13 cellular contexts compared by ENCODE assay signal in the genomic region with DNA sequence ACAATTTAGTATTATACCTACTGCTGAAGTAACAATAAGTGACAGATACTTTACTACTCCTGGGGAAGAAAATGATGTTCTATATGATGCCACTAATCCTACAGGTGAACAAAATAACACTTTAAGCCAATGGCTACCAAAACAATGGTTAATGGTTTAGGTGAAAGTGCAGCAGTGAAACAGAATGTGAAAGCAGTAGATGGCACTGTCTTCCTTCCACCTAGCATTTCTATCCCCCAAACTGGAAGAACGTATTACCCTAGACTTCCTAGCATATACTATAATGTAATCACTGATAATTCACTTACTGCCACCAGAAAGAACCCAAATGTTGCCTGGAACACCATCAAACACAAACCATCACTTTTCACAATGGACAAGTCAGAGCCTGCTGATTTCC. TPM values are rescaled to one million over a fixed set of nuclear protein-coding genes. Genes with fewer than 3 reads are reported as not detected.
DNase-seq lines count a peak whose midpoint lies in the region; ATAC-seq and TF ChIP-seq lines count a peak whose summit lies in the region.
"Had no signal": no experiment of that assay in that cellular context is flagged by ENCODE, and none has a peak within 500 bp of the region (broad histone marks: within the 10 kb centered on the region; RNA-seq: fewer than 3 reads in every experiment).

No MANE protein-coding gene starts in this region.

- TF ChIP-seq CTCF in foreskin keratinocyte (conservative IDR thresholded peaks at IDR 0.05) (peak; percentile 25), Peyer's patch (IDR thresholded peaks at IDR 0.05) (no peak), adrenal gland (IDR thresholded peaks at IDR 0.05) (no peak)

- H3K9me3 ChIP-seq in Peyer's patch (no peaks in the 10 kb centered on the region), adrenal gland (replicated peaks in 1 of 3) (no peaks in the 10 kb centered on the region)

- no peaks in the 10 kb centered on the region for H3K36me3 ChIP-seq in Peyer's patch
- H3K36me3 ChIP-seq in adrenal gland (replicated peaks in 1 of 2) = no peaks in the 10 kb centered on the region

- 6 to 28% (median 23%) methylated on average over 1 of the region's 1 CpG for WGBS in adrenal gland, 4 donors

- DNase-seq in foreskin keratinocyte (no peak), Peyer's patch (no peak), HK-2 (ENCODE audit: unreplicated experiment) (no peak), adrenal gland (no peak)
- DNase-seq: activated CD4-positive, alpha-beta T cell treated with anti-CD3 and anti-CD28 coated beads, Interleukin-2, amount 10 ng/mL, durations not matched to agents 24 days and 14 days; naive thymus-derived CD4-positive, alpha-beta T cell had no signal

- H3K27ac ChIP-seq in foreskin keratinocyte = no peak overlapping the region
- H3K27ac ChIP-seq in Peyer's patch = no peak overlapping the region
- no peak overlapping the region for H3K27ac ChIP-seq in adrenal gland

- H3K27me3 ChIP-seq in foreskin keratinocyte = no peaks in the 10 kb centered on the region
- H3K27me3 ChIP-seq in Peyer's patch = no peaks in the 10 kb centered on the region
- H3K27me3 ChIP-seq in adrenal gland = no peaks in the 10 kb centered on the region

- ATAC-seq in GM18519 (IDR thresholded peaks at IDR 0.05; ENCODE audit: low FRiP score, unreplicated experiment) (peak; percentile 77), GM21515 (IDR thresholded peaks at IDR 0.05; ENCODE audit: unreplicated experiment) (peak; percentile 63), HG03354 (IDR thresholded peaks at IDR 0.05; ENCODE audit: poor library complexity, severe bottlenecking, unreplicated experiment) (peak; percentile 87), foreskin keratinocyte (no peak)
- ATAC-seq: naive thymus-derived CD4-positive, alpha-beta T cell had no signal

- intact Hi-C loops in adrenal gland (cut with DNase I) = no loop called here

- H3K4me1 ChIP-seq in foreskin keratinocyte = no peaks in the 10 kb centered on the region
- H3K4me1 ChIP-seq in Peyer's patch = no peaks in the 10 kb centered on the region
- H3K4me1 ChIP-seq in adrenal gland (replicated peaks in 1 of 2) = no peaks in the 10 kb centered on the region

- H3K4me3 ChIP-seq in Peyer's patch = no peak overlapping the region
- no peak overlapping the region for H3K4me3 ChIP-seq in adrenal gland

- TF ChIP-seq POLR2A in Peyer's patch (IDR thresholded peaks at IDR 0.05) = no peak
- TF ChIP-seq POLR2A in adrenal gland (IDR thresholded peaks at IDR 0.05) = no peak

RNA-seq across cellular contexts. Expression of gene CABS1, which starts 18.9 kb away (rescaled TPM):
- total RNA-seq in foreskin keratinocyte = not detected in 2 replicates
- polyA plus RNA-seq in foreskin keratinocyte = not detected in 2 replicates
- not detected for total RNA-seq in Peyer's patch
- not detected for total RNA-seq in adrenal gland
- not detected for polyA plus RNA-seq in adrenal gland
- total RNA-seq: activated CD4-positive, alpha-beta T cell treated with anti-CD3 and anti-CD28 coated beads, Interleukin-2, amount 10 ng/mL, durations not matched to agents 24 days and 14 days; cerebellum; naive thymus-derived CD4-positive, alpha-beta T cell; skeletal muscle tissue; ureter had no signal
- polyA plus RNA-seq: keratinocyte; naive thymus-derived CD4-positive, alpha-beta T cell had no signal

RNA-seq across cellular contexts. Expression of gene SMR3A, which starts 44.6 kb away (rescaled TPM):
- total RNA-seq in foreskin keratinocyte (not detected in 2 replicates), Peyer's patch (not detected), adrenal gland (not detected)
- polyA plus RNA-seq in foreskin keratinocyte (not detected in 2 replicates), adrenal gland (not detected)
- total RNA-seq: activated CD4-positive, alpha-beta T cell treated with anti-CD3 and anti-CD28 coated beads, Interleukin-2, amount 10 ng/mL, durations not matched to agents 24 days and 14 days; cerebellum; naive thymus-derived CD4-positive, alpha-beta T cell; skeletal muscle tissue; ureter had no signal
- polyA plus RNA-seq: keratinocyte; naive thymus-derived CD4-positive, alpha-beta T cell had no signal
